Comparison of ENCODE assay signal across 21 cellular contexts in the genomic region with DNA sequence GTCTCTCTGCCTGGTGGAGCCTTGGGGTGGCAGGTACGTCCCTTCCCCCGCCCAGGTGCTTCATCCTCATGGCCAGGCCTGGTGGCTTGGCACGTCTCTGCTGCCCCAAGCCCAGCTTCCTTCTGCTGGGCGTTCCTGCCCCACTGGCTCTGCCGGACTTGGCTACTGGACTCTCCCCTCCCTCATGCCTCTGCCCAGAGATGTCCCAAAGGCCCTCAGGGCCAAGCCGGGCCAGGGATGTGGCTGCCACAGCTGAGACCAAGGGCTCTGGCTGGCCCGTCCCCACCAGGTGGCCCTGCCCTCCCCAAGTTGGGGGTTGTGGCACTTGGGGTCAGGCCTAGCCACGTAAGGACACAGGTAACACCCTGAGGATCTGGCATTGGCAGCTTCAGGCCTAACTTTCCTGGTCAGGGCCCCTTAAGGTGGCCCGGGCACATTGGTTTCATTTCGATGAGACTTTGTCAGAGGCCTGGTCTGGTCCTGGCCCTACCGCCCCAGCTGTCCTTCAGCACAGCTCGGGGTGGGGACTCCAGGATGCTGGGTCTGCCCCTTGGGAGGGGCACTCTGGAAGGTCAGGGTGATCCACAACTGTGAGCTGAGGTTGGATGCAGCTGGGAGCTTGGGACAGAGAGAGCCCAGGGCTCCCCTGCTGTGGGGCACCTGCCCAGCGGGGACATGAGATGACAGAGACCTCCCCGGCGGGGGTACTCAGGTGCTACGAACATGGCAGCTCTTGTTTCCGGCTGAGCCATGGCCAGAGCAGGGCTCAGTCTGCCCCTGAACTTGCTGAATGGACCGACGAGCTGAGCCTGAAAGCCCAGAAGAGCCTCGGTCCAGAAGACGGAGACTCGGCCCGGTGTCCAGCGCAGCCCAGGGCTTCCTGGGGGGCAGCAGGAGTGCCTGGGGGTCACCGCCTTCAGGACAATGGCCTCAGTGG. TPM values are rescaled to one million over a fixed set of nuclear protein-coding genes. Genes with fewer than 3 reads are reported as not detected.
DNase-seq lines count a peak whose midpoint lies in the region; ATAC-seq and TF ChIP-seq lines count a peak whose summit lies in the region.
"Had no signal": no experiment of that assay in that cellular context is flagged by ENCODE, and none has a peak within 500 bp of the region (broad histone marks: within the 10 kb centered on the region; RNA-seq: fewer than 3 reads in every experiment).

No MANE protein-coding gene starts in this region.

- H3K4me3 Mint-ChIP-seq in WTC11 (no peak overlapping the region), type B pancreatic cell (peak overlapping the region; percentile 39), T-cell (peak overlapping the region in 1 of 3 donors; percentile 42)
- H3K4me3 Mint-ChIP-seq: activated CD4-positive, alpha-beta T cell treated with anti-CD3 and anti-CD28 coated beads for 36 hours; activated naive CD4-positive, alpha-beta T cell treated with anti-CD3 and anti-CD28 coated beads, Interleukin-2, amount 10 ng/mL, durations not matched to agents 7 days and 5 days; CD8-positive, alpha-beta T cell; dendritic cell treated with granulocyte-macrophage colony-stimulating factor and Interleukin-4, amounts not matched to agents 40 ng/mL and 50 ng/mL, for 4 days had no signal

- H3K36me3 Mint-ChIP-seq in WTC11 (no peaks in the 10 kb centered on the region), type B pancreatic cell (peaks cover 11% of the 10 kb centered on the region), T-cell (peaks cover 4% of the 10 kb centered on the region)

- H3K36me3 ChIP-seq in right atrium auricular region (no peaks in the 10 kb centered on the region), right lobe of liver (no peaks in the 10 kb centered on the region)
- H3K36me3 ChIP-seq: vagina had no signal

- H3K4me1 Mint-ChIP-seq in WTC11, result peaks cover 9% of the 10 kb centered on the region
- H3K4me1 Mint-ChIP-seq in type B pancreatic cell (ENCODE audit: unreplicated experiment), result peaks cover 14% of the 10 kb centered on the region
- peaks cover 11 to 24% (median 21%) of the 10 kb centered on the region in 3 donors for H3K4me1 Mint-ChIP-seq in T-cell

- WGBS in right lobe of liver (ENCODE audit: insufficient coverage, low coverage, low lambda C conversion rate, missing lambda C conversion rate), result no CpG with 5 or more reads among the region's 25 CpGs

- ATAC-seq in Right ventricle myocardium superior (ENCODE audit: poor library complexity), result no peak
- ATAC-seq in WTC11, result no peak
- ATAC-seq in right lobe of liver, result peak in 1 of 4 donors; percentile 6
- ATAC-seq in T-cell (replicated peaks in 1 of 4), result no peak
- ATAC-seq in HG03469 (IDR thresholded peaks at IDR 0.05; ENCODE audit: unreplicated experiment), result no peak
- ATAC-seq: activated CD4-positive, alpha-beta T cell treated with anti-CD3 and anti-CD28 coated beads for 36 hours; CD8-positive, alpha-beta T cell had no signal

- H3K4me1 ChIP-seq in right atrium auricular region (peaks cover 0 to 10% of the 10 kb centered on the region in 2 donors), right lobe of liver (no peaks in the 10 kb centered on the region)

- no peaks in the 10 kb centered on the region for H3K9me3 Mint-ChIP-seq in WTC11
- no peaks in the 10 kb centered on the region for H3K9me3 Mint-ChIP-seq in type B pancreatic cell
- H3K9me3 Mint-ChIP-seq in T-cell, result no peaks in the 10 kb centered on the region
- H3K9me3 Mint-ChIP-seq: activated naive CD4-positive, alpha-beta T cell treated with anti-CD3 and anti-CD28 coated beads, Interleukin-2, amount 10 ng/mL, durations not matched to agents 7 days and 5 days; CD8-positive, alpha-beta T cell; dendritic cell treated with granulocyte-macrophage colony-stimulating factor and Interleukin-4, amounts not matched to agents 40 ng/mL and 50 ng/mL, for 4 days had no signal

- no peak for TF ChIP-seq POLR2A in right lobe of liver (IDR thresholded peaks at IDR 0.05)

- TF ChIP-seq CTCF in right atrium auricular region (IDR thresholded peaks at IDR 0.05) (no peak), WTC11 (IDR thresholded peaks at IDR 0.05) (no peak), right lobe of liver (IDR thresholded peaks at IDR 0.05) (no peak), type B pancreatic cell (conservative IDR thresholded peaks at IDR 0.05) (no peak)

- H3K27me3 Mint-ChIP-seq in WTC11 (ENCODE audit: low read depth) (no peaks in the 10 kb centered on the region), type B pancreatic cell (no peaks in the 10 kb centered on the region), T-cell (no peaks in the 10 kb centered on the region)
- H3K27me3 Mint-ChIP-seq: activated CD4-positive, alpha-beta T cell treated with anti-CD3 and anti-CD28 coated beads for 36 hours had no signal

- intact Hi-C loops in Right ventricle myocardium superior (cut with DNase I) (no loop called here), right lobe of liver (cut with DNase I) (no loop called here)

- CTCF ChIA-PET in WTC11 (lab: Charles Lee) (interaction anchor here (0.8 kb wide), 1 partner anchor 36 kb away, joined by 3 read pairs; no protein-coding TSS in a partner anchor), T-cell (lab: Charles Lee) (no interaction called here)

- peak; percentile 46 for DNase-seq in Right ventricle myocardium superior
- no peak for DNase-seq in right atrium auricular region (ENCODE audit: low spot score)
- DNase-seq in WTC11 (ENCODE audit: low spot score), result peak; percentile 7
- DNase-seq in right lobe of liver, result peak in 2 of 3 donors; percentile 32 to 52
- no peak for DNase-seq in type B pancreatic cell (ENCODE audit: extremely low spot score, unreplicated experiment)
- DNase-seq in NCI-H2196 (lab: John Stamatoyannopoulos, UW; ENCODE audit: unreplicated experiment), result no peak
- DNase-seq in T-cell, result no peak
- DNase-seq: ACHN; activated CD4-positive, alpha-beta T cell treated with anti-CD3 and anti-CD28 coated beads for 36 hours; activated CD8-positive, alpha-beta memory T cell treated with anti-CD3 and anti-CD28 coated beads, Interleukin-2, amount 50 U/mL, for 4 hours; activated naive CD4-positive, alpha-beta T cell treated with anti-CD3 and anti-CD28 coated beads, Interleukin-2, amount 10 ng/mL, durations not matched to agents 7 days and 5 days; CD8-positive, alpha-beta T cell; erythroblast; Kasumi-1; NCI-H1417; NK-92 treated with Interleukin-12 subunit alpha and Interleukin-12 subunit beta, amount 100 ng/mL, for 24 hours; SHP77; stimulated activated naive CD4-positive, alpha-beta T cell treated with Interleukin-2 at 50 U/mL for 16 hours had no signal

- POLR2A ChIA-PET in WTC11 (lab: Charles Lee) (no interaction called here), T-cell (lab: Charles Lee) (interaction anchor here in 1 of 2 donors (0.6 kb wide), 1 partner anchor 666 kb away, joined by 7 read pairs; no protein-coding TSS in a partner anchor)

- H3K27me3 ChIP-seq in right atrium auricular region (no peaks in the 10 kb centered on the region), right lobe of liver (no peaks in the 10 kb centered on the region)
- H3K27me3 ChIP-seq: vagina had no signal

- no peak overlapping the region for H3K4me3 ChIP-seq in right atrium auricular region
- H3K4me3 ChIP-seq in right lobe of liver, result no peak overlapping the region
- H3K4me3 ChIP-seq: vagina had no signal

- H3K27ac Mint-ChIP-seq in WTC11 (no peak overlapping the region), type B pancreatic cell (no peak overlapping the region), T-cell (no peak overlapping the region)
- H3K27ac Mint-ChIP-seq: activated CD4-positive, alpha-beta T cell treated with anti-CD3 and anti-CD28 coated beads for 36 hours; activated naive CD4-positive, alpha-beta T cell treated with anti-CD3 and anti-CD28 coated beads, Interleukin-2, amount 10 ng/mL, durations not matched to agents 7 days and 5 days; CD8-positive, alpha-beta T cell; dendritic cell treated with granulocyte-macrophage colony-stimulating factor and Interleukin-4, amounts not matched to agents 40 ng/mL and 50 ng/mL, for 4 days had no signal

- H3K9me3 ChIP-seq in right atrium auricular region (no peaks in the 10 kb centered on the region), right lobe of liver (no peaks in the 10 kb centered on the region)
- H3K9me3 ChIP-seq: vagina had no signal

- no peak overlapping the region for H3K27ac ChIP-seq in right atrium auricular region
- H3K27ac ChIP-seq in right lobe of liver, result no peak overlapping the region
- H3K27ac ChIP-seq: vagina had no signal

TF ChIP-seq in WTC11, 78 proteins besides CTCF, POLR2A, EP300 and RAD21 (continues in another document):
- TF ChIP-seq PREB (CRISPR knock-in tag; IDR thresholded peaks at IDR 0.05; ENCODE audit: borderline replicate concordance), result no peak
- TF ChIP-seq, protein P1, sequence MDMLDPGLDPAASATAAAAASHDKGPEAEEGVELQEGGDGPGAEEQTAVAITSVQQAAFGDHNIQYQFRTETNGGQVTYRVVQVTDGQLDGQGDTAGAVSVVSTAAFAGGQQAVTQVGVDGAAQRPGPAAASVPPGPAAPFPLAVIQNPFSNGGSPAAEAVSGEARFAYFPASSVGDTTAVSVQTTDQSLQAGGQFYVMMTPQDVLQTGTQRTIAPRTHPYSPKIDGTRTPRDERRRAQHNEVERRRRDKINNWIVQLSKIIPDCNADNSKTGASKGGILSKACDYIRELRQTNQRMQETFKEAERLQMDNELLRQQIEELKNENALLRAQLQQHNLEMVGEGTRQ (CRISPR knock-in tag; IDR thresholded peaks at IDR 0.05), result no peak
- no peak for TF ChIP-seq RELA (CRISPR knock-in tag; IDR thresholded peaks at IDR 0.05; ENCODE audit: borderline replicate concordance)

RNA-seq across cellular contexts. Expression of gene BHLHA15, which starts 2.9 kb away (rescaled TPM):
- not detected for total RNA-seq in Right ventricle myocardium superior
- total RNA-seq in right atrium auricular region, result under 1 TPM in 1 of 2 donors, not detected in 1; 0.83 TPM
- total RNA-seq in WTC11 (2021), result 2.7 to 3.3 TPM (median 2.8 TPM) in 3 replicates
- total RNA-seq in right lobe of liver, result 10 to 100 TPM in 2 of 6 experiments, 1 to 10 TPM in 4; 2.3 to 25.9 (median 5.3) TPM
- 0.46 and 0.57 TPM in 2 replicates for total RNA-seq in type B pancreatic cell (ENCODE audit: low replicate concordance)
- total RNA-seq in T-cell, result under 1 TPM in 1 of 5 donors, not detected in 4; 0.55 TPM
- total RNA-seq: CD8-positive, alpha-beta T cell; vagina had no signal

RNA-seq across cellular contexts. Expression of gene TECPR1, which starts 37.9 kb away (rescaled TPM):
- total RNA-seq in Right ventricle myocardium superior, result 16.1 TPM
- total RNA-seq in right atrium auricular region, result 10 to 100 TPM; 11.5 to 13.9 TPM
- total RNA-seq in WTC11 (2021), result 17.6 to 21.5 TPM (median 18.4 TPM) in 3 replicates
- total RNA-seq in right lobe of liver, result 10 to 100 TPM in 5 of 6 experiments, 1 to 10 TPM in 1; 9.4 to 14.9 (median 12.4) TPM
- total RNA-seq in type B pancreatic cell (ENCODE audit: low replicate concordance), result 32.4 and 39.9 TPM in 2 replicates
- total RNA-seq in T-cell, result 100 to 1,000 TPM; 118 to 192 (median 162) TPM

Comparison
In these comparisons a context has a peak if more than half of its experiments do, and no peak if none do; other contexts are left out.
1. DNase-seq: peak in Right ventricle myocardium superior (single experiment), WTC11 (single experiment) and right lobe of liver (2 of 3); none in right atrium auricular region (single experiment), type B pancreatic cell (single experiment), NCI-H2196 (single experiment) and T-cell (0 of 34).